1 cellular context compared by ENCODE assay signal in the genomic region with DNA sequence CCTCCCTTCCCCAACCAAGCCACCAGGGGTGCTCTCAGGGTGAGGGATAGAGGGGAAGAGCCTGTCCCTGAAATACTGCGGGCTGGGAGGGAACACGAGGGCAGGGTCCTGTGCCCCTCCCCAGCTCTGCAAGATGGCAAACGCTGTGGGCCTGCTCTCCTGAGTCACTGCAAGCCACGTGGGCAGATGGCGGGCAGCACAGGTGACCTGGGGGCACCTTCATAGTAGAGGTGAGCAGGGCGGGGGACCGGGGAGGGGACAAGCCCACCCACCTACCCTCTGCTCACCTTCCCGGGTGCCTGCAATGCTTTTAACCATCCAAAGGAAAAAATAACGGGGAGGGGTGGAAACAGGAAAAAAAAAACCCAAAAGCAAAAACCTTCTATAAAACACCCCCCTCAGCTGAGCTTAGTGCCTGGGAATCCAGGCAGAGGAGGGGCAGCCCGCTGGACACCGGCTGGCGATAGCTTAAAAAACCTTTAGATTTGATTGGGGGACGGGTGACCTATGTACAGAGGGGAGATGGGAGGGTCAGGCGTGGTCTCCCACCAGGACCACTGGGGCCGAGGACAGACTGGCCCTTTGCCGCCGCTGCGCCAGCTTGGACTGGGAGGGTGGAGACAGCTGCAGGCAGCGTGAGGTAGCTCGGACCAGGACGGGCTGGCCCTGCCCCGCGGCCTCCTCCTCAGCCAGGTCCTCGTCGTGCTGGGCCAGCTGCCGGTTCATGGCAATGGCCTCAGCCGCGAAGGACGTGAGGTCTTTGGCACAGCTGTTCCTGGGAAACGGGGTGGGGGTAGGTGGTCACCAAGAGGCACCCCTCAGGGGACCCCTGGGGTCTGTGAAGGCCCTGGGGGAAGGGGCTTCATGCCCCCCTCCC.
TF ChIP-seq lines count a peak whose summit lies in the region.

No MANE protein-coding gene starts in this region.

TF ChIP-seq in HepG2, 621 proteins besides CTCF, POLR2A, EP300 and RAD21:
- TF ChIP-seq ZNF230 (CRISPR knock-in tag; IDR thresholded peaks at IDR 0.05) (no peak), KDM5A (IDR thresholded peaks at IDR 0.05; ENCODE audit: borderline replicate concordance, low read length) (no peak), RBAK (CRISPR knock-in tag; IDR thresholded peaks at IDR 0.05) (no peak), RBFOX2 (IDR thresholded peaks at IDR 0.05; ENCODE audit: low read depth, low read length) (peak; percentile 65), ZNF800 (CRISPR knock-in tag; IDR thresholded peaks at IDR 0.05) (no peak), TP53 (CRISPR knock-in tag; conservative IDR thresholded peaks at IDR 0.05) (no peak), SATB2 (CRISPR knock-in tag; IDR thresholded peaks at IDR 0.05) (no peak), GTF3A (CRISPR knock-in tag; conservative IDR thresholded peaks at IDR 0.05) (no peak), ZNF546 (CRISPR knock-in tag; conservative IDR thresholded peaks at IDR 0.05) (no peak), FOXP1 (IDR thresholded peaks at IDR 0.05) (no peak), FOXP1 (CRISPR knock-in tag; IDR thresholded peaks at IDR 0.05) (no peak), ZNF180 (CRISPR knock-in tag; IDR thresholded peaks at IDR 0.05; ENCODE audit: borderline replicate concordance, low read depth) (no peak), MZF1 (CRISPR knock-in tag; IDR thresholded peaks at IDR 0.05; ENCODE audit: borderline replicate concordance) (no peak), FOXA1 (IDR thresholded peaks at IDR 0.05) (no peak), FOXA1 (CRISPR knock-in tag; IDR thresholded peaks at IDR 0.05) (no peak), ZBTB38 (CRISPR knock-in tag; IDR thresholded peaks at IDR 0.05) (peak; percentile 26; the same call in 1 of the 2 replicates), ATF5 (CRISPR knock-in tag; IDR thresholded peaks at IDR 0.05; ENCODE audit: low read depth) (no peak), ZBTB33 (CRISPR knock-in tag; IDR thresholded peaks at IDR 0.05) (0 out of 2 replicates have a peak, but pooled peaks have one; percentile 10)
